In genomic region chr18:75209129-75209951, GRCh38 we compare ENCODE assay signal across 8 cellular contexts. TPM values are rescaled to one million over a fixed set of nuclear protein-coding genes. Genes with fewer than 3 reads are reported as not detected.
A peak's percentile ranks its signal among the peaks of the same experiment; 100 is the strongest.
DNase-seq lines count a peak whose midpoint lies in the region; ATAC-seq and TF ChIP-seq lines count a peak whose summit lies in the region.

Gene PTGR3 (minus strand): TSS chr18:75209139. CDS start chr18:75209058, 81 bp downstream.

- H3K36me3 ChIP-seq in smooth muscle cell (ENCODE audit: low read depth), result no peaks in the 10 kb centered on the region

- POLR2A ChIA-PET in activated B cell treated with CpG ODN at 0.5 μM for 24 hours (lab: Charles Lee), result interaction anchor here (0.5 to 1.6 kb wide), 7 partner anchors 11 to 1147 kb away, joined by 3 to 14 read pairs (median 3); partner anchors contain the start of genes CNDP2 and ZNF407

- H3K27me3 ChIP-seq in smooth muscle cell (ENCODE audit: low read depth), result no peaks in the 10 kb centered on the region

- peak within 1 kb of the TSS; percentile 91 for H3K4me3 Mint-ChIP-seq in activated B cell treated with CpG ODN at 0.5 μM for 24 hours

- in situ Hi-C loops in ACHN (cut with HindIII; ENCODE audit: low pct_ligation_motif_present, low pct_unique_long_range_greater_than_20kb, low sequenced_read_pairs), result no loop called here

- H3K9me3 ChIP-seq in smooth muscle cell (replicated peaks; ENCODE audit: low read depth), result no peaks in the 10 kb centered on the region

- H3K4me1 Mint-ChIP-seq in activated B cell treated with CpG ODN at 0.5 μM for 24 hours, result peaks cover 59% of the 10 kb centered on the region

- DNase-seq in ACHN (peak; percentile 77), NCI-H345 (lab: John Stamatoyannopoulos, UW) (peak; percentile 89), activated B cell treated with CpG ODN at 0.5 μM for 24 hours (peak; percentile 68), cardiac fibroblast (ENCODE audit: low read depth in 2 of 2) (peak; percentile 82 to 87), iPS-NIHi7 (ENCODE audit: extremely low spot score) (peak; percentile 68), smooth muscle cell (lab: John Stamatoyannopoulos, UW; ENCODE audit: unreplicated experiment) (peak; percentile 84)

- 1% methylated on average over 43 of the region's 88 CpGs for WGBS in smooth muscle cell (ENCODE audit: low lambda C conversion rate)

- peaks cover 83% of the 10 kb centered on the region for H3K79me2 ChIP-seq in smooth muscle cell (ENCODE audit: low read depth)

- H3K27me3 Mint-ChIP-seq in activated B cell treated with CpG ODN at 0.5 μM for 24 hours, result peaks cover 6% of the 10 kb centered on the region

- H3K4me1 ChIP-seq in smooth muscle cell (ENCODE audit: low read depth), result peaks cover 33% of the 10 kb centered on the region

- peak within 1 kb of the TSS; percentile 91 for H2AFZ ChIP-seq in smooth muscle cell (ENCODE audit: low read depth)

- intact Hi-C loops in activated B cell treated with CpG ODN at 0.5 μM for 24 hours (cut with micrococcal nuclease), result loop anchor here (1.0 to 5.0 kb wide), 3 partner anchors 402 to 1283 kb away; no protein-coding TSS in a partner anchor

- H3K4me2 ChIP-seq in smooth muscle cell, result peak within 1 kb of the TSS; percentile 96

- H3K36me3 Mint-ChIP-seq in activated B cell treated with CpG ODN at 0.5 μM for 24 hours (ENCODE audit: low read depth), result peaks cover 13% of the 10 kb centered on the region

- H3F3A ChIP-seq in smooth muscle cell (ENCODE audit: low read depth), result peaks cover 17% of the 10 kb centered on the region

- peak within 1 kb of the TSS; percentile 85 to 90 for H3K4me3 ChIP-seq in cardiac fibroblast (replicated peaks in 1 of 2; ENCODE audit: low read depth in 2 of 2, low read length in 2 of 2)
- peak within 1 kb of the TSS; percentile 91 for H3K4me3 ChIP-seq in smooth muscle cell

- peak within 1 kb of the TSS; percentile 90 for H3K27ac Mint-ChIP-seq in activated B cell treated with CpG ODN at 0.5 μM for 24 hours

- peaks cover 62% of the 10 kb centered on the region for H4K20me1 ChIP-seq in smooth muscle cell (ENCODE audit: low read depth)

- peak; percentile 50 for ATAC-seq in GM18907 (IDR thresholded peaks at IDR 0.05; ENCODE audit: unreplicated experiment)
- peak; percentile 44 for ATAC-seq in HG03108 (IDR thresholded peaks at IDR 0.05; ENCODE audit: unreplicated experiment)
- peak; percentile 66 for ATAC-seq in activated B cell treated with CpG ODN at 0.5 μM for 24 hours (ENCODE audit: low read depth)

- H3K9me3 Mint-ChIP-seq in activated B cell treated with CpG ODN at 0.5 μM for 24 hours, result no peaks in the 10 kb centered on the region

- TF ChIP-seq CTCF in activated B cell treated with CpG ODN at 0.5 μM for 24 hours (IDR thresholded peaks at IDR 0.05), result no peak
- no peak for TF ChIP-seq CTCF in cardiac fibroblast (IDR thresholded peaks at IDR 0.05; ENCODE audit: low read depth, low read length)
- no peak for TF ChIP-seq CTCF in smooth muscle cell (IDR thresholded peaks at IDR 0.05; ENCODE audit: borderline replicate concordance, insufficient read depth, poor library complexity, severe bottlenecking)

- H3K27ac ChIP-seq in smooth muscle cell (ENCODE audit: low read depth), result peak within 1 kb of the TSS; percentile 82

- CTCF ChIA-PET in activated B cell treated with CpG ODN at 0.5 μM for 24 hours (lab: Charles Lee), result no interaction called here

- peak within 1 kb of the TSS; percentile 75 for H3K9ac ChIP-seq in smooth muscle cell (ENCODE audit: low read depth)

RNA-seq across cellular contexts. Expression of gene PTGR3, which starts in this region (rescaled TPM):
- 19.0 and 19.3 TPM in 2 replicates for total RNA-seq in activated B cell treated with CpG ODN at 0.5 μM for 24 hours
- total RNA-seq in smooth muscle cell, result 32.9 and 35.0 TPM in 2 replicates
- polyA plus RNA-seq in smooth muscle cell, result 29.6 and 29.7 TPM in 2 replicates

Comparison
In these comparisons a context has a peak if more than half of its experiments do, and no peak if none do; other contexts are left out.
1. Peak in every context shown above with its lines: DNase-seq, ATAC-seq, H3K4me3 ChIP-seq and H3K27ac ChIP-seq.